ENCODE assay signal across 2 cellular contexts in the genomic region with DNA sequence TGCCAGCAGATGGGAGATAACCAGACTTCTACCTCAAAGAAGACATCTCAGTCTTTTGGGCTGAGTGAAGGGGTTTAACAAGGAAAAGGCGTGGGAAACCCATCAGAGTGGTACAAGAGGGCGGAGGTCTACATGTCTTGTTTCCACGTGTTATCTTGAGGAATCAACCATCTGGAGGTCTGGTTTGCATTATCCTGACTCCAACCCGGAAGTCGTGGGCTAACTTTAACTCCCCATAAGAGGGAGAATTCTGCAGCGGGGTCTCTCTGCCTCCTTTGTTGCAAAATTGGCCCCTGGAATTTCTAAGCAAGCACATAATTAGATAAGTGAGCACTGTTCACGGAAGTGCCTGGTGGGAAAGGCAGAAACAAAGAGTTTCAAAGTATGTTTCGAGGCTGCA.
TF ChIP-seq lines count a peak whose summit lies in the region.

No MANE protein-coding gene starts in this region.

TF ChIP-seq in GM23338, 12 proteins besides CTCF, POLR2A, EP300 and RAD21 (continues in another document):
- TF ChIP-seq ZNF331 (CRISPR knock-in tag; IDR thresholded peaks at IDR 0.05; ENCODE audit: low read depth), result no peak
- no peak for TF ChIP-seq JUNB (IDR thresholded peaks at IDR 0.05; ENCODE audit: unreplicated experiment)
- TF ChIP-seq, protein P1, sequence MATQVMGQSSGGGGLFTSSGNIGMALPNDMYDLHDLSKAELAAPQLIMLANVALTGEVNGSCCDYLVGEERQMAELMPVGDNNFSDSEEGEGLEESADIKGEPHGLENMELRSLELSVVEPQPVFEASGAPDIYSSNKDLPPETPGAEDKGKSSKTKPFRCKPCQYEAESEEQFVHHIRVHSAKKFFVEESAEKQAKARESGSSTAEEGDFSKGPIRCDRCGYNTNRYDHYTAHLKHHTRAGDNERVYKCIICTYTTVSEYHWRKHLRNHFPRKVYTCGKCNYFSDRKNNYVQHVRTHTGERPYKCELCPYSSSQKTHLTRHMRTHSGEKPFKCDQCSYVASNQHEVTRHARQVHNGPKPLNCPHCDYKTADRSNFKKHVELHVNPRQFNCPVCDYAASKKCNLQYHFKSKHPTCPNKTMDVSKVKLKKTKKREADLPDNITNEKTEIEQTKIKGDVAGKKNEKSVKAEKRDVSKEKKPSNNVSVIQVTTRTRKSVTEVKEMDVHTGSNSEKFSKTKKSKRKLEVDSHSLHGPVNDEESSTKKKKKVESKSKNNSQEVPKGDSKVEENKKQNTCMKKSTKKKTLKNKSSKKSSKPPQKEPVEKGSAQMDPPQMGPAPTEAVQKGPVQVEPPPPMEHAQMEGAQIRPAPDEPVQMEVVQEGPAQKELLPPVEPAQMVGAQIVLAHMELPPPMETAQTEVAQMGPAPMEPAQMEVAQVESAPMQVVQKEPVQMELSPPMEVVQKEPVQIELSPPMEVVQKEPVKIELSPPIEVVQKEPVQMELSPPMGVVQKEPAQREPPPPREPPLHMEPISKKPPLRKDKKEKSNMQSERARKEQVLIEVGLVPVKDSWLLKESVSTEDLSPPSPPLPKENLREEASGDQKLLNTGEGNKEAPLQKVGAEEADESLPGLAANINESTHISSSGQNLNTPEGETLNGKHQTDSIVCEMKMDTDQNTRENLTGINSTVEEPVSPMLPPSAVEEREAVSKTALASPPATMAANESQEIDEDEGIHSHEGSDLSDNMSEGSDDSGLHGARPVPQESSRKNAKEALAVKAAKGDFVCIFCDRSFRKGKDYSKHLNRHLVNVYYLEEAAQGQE (IDR thresholded peaks at IDR 0.05; ENCODE audit: unreplicated experiment), result no peak
- TF ChIP-seq, protein P2, sequence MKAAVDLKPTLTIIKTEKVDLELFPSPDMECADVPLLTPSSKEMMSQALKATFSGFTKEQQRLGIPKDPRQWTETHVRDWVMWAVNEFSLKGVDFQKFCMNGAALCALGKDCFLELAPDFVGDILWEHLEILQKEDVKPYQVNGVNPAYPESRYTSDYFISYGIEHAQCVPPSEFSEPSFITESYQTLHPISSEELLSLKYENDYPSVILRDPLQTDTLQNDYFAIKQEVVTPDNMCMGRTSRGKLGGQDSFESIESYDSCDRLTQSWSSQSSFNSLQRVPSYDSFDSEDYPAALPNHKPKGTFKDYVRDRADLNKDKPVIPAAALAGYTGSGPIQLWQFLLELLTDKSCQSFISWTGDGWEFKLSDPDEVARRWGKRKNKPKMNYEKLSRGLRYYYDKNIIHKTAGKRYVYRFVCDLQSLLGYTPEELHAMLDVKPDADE (IDR thresholded peaks at IDR 0.05), result no peak
- no peak for TF ChIP-seq EZH2phosphoT487 (IDR thresholded peaks at IDR 0.05; ENCODE audit: unreplicated experiment)
- no peak for TF ChIP-seq CREB1 (CRISPR knock-in tag; IDR thresholded peaks at IDR 0.05; ENCODE audit: low read depth)
- TF ChIP-seq, protein P3, sequence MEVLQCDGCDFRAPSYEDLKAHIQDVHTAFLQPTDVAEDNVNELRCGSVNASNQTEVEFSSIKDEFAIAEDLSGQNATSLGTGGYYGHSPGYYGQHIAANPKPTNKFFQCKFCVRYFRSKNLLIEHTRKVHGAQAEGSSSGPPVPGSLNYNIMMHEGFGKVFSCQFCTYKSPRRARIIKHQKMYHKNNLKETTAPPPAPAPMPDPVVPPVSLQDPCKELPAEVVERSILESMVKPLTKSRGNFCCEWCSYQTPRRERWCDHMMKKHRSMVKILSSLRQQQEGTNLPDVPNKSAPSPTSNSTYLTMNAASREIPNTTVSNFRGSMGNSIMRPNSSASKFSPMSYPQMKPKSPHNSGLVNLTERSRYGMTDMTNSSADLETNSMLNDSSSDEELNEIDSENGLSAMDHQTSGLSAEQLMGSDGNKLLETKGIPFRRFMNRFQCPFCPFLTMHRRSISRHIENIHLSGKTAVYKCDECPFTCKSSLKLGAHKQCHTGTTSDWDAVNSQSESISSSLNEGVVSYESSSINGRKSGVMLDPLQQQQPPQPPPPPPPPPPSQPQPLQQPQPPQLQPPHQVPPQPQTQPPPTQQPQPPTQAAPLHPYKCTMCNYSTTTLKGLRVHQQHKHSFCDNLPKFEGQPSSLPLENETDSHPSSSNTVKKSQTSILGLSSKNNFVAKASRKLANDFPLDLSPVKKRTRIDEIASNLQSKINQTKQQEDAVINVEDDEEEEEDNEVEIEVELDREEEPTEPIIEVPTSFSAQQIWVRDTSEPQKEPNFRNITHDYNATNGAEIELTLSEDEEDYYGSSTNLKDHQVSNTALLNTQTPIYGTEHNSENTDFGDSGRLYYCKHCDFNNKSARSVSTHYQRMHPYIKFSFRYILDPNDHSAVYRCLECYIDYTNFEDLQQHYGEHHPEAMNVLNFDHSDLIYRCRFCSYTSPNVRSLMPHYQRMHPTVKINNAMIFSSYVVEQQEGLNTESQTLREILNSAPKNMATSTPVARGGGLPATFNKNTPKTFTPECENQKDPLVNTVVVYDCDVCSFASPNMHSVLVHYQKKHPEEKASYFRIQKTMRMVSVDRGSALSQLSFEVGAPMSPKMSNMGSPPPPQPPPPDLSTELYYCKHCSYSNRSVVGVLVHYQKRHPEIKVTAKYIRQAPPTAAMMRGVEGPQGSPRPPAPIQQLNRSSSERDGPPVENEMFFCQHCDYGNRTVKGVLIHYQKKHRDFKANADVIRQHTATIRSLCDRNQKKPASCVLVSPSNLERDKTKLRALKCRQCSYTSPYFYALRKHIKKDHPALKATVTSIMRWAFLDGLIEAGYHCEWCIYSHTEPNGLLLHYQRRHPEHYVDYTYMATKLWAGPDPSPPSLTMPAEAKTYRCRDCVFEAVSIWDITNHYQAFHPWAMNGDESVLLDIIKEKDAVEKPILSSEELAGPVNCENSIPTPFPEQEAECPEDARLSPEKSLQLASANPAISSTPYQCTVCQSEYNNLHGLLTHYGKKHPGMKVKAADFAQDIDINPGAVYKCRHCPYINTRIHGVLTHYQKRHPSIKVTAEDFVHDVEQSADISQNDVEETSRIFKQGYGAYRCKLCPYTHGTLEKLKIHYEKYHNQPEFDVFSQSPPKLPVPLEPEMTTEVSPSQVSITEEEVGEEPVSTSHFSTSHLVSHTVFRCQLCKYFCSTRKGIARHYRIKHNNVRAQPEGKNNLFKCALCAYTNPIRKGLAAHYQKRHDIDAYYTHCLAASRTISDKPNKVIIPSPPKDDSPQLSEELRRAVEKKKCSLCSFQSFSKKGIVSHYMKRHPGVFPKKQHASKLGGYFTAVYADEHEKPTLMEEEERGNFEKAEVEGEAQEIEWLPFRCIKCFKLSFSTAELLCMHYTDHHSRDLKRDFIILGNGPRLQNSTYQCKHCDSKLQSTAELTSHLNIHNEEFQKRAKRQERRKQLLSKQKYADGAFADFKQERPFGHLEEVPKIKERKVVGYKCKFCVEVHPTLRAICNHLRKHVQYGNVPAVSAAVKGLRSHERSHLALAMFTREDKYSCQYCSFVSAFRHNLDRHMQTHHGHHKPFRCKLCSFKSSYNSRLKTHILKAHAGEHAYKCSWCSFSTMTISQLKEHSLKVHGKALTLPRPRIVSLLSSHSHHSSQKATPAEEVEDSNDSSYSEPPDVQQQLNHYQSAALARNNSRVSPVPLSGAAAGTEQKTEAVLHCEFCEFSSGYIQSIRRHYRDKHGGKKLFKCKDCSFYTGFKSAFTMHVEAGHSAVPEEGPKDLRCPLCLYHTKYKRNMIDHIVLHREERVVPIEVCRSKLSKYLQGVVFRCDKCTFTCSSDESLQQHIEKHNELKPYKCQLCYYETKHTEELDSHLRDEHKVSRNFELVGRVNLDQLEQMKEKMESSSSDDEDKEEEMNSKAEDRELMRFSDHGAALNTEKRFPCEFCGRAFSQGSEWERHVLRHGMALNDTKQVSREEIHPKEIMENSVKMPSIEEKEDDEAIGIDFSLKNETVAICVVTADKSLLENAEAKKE (CRISPR knock-in tag; IDR thresholded peaks at IDR 0.05), result no peak
- no peak for TF ChIP-seq ZNF114 (CRISPR knock-in tag; IDR thresholded peaks at IDR 0.05)
- no peak for TF ChIP-seq NANOG (IDR thresholded peaks at IDR 0.05; ENCODE audit: borderline replicate concordance)
- no peak for TF ChIP-seq POLR2AphosphoS5 (IDR thresholded peaks at IDR 0.05; ENCODE audit: low read depth)

TF ChIP-seq in H1, 55 proteins besides CTCF, POLR2A, EP300 and RAD21:
- TF ChIP-seq TAF1 (IDR thresholded peaks at IDR 0.05; ENCODE audit: low read depth, low read length), result no peak
- no peak for TF ChIP-seq JUN (IDR thresholded peaks at IDR 0.05; ENCODE audit: low read depth, low read length)
- TF ChIP-seq SUZ12 (IDR thresholded peaks at IDR 0.05; ENCODE audit: low read length), result no peak
- TF ChIP-seq RFX5 (IDR thresholded peaks at IDR 0.05; ENCODE audit: borderline replicate concordance, low read depth, low read length), result no peak
- no peak for TF ChIP-seq TEAD4 (IDR thresholded peaks at IDR 0.05; ENCODE audit: low read depth, low read length)
- TF ChIP-seq, protein P4, sequence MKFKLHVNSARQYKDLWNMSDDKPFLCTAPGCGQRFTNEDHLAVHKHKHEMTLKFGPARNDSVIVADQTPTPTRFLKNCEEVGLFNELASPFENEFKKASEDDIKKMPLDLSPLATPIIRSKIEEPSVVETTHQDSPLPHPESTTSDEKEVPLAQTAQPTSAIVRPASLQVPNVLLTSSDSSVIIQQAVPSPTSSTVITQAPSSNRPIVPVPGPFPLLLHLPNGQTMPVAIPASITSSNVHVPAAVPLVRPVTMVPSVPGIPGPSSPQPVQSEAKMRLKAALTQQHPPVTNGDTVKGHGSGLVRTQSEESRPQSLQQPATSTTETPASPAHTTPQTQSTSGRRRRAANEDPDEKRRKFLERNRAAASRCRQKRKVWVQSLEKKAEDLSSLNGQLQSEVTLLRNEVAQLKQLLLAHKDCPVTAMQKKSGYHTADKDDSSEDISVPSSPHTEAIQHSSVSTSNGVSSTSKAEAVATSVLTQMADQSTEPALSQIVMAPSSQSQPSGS (IDR thresholded peaks at IDR 0.05; ENCODE audit: low read length), result no peak
- TF ChIP-seq KDM4A (IDR thresholded peaks at IDR 0.05; ENCODE audit: low read depth, low read length, severe bottlenecking), result no peak
- TF ChIP-seq SP2 (IDR thresholded peaks at IDR 0.05; ENCODE audit: low read length), result no peak
- TF ChIP-seq TBP (IDR thresholded peaks at IDR 0.05; ENCODE audit: low read depth, low read length), result no peak
- TF ChIP-seq RNF2 (IDR thresholded peaks at IDR 0.05; ENCODE audit: borderline replicate concordance, low read depth, low read length, missing control alignments, poor library complexity, severe bottlenecking), result no peak
- no peak for TF ChIP-seq MAFK (IDR thresholded peaks at IDR 0.05; ENCODE audit: low read depth, low read length)
- no peak for TF ChIP-seq CEBPB (IDR thresholded peaks at IDR 0.05; ENCODE audit: low read depth, low read length)
- TF ChIP-seq, protein P5, sequence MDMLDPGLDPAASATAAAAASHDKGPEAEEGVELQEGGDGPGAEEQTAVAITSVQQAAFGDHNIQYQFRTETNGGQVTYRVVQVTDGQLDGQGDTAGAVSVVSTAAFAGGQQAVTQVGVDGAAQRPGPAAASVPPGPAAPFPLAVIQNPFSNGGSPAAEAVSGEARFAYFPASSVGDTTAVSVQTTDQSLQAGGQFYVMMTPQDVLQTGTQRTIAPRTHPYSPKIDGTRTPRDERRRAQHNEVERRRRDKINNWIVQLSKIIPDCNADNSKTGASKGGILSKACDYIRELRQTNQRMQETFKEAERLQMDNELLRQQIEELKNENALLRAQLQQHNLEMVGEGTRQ (IDR thresholded peaks at IDR 0.05; ENCODE audit: low read length), result no peak
- no peak for TF ChIP-seq PHF8 (conservative IDR thresholded peaks at IDR 0.05; ENCODE audit: low read depth, low read length)
- TF ChIP-seq, protein P6, sequence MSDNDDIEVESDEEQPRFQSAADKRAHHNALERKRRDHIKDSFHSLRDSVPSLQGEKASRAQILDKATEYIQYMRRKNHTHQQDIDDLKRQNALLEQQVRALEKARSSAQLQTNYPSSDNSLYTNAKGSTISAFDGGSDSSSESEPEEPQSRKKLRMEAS (IDR thresholded peaks at IDR 0.05), result no peak
- no peak for TF ChIP-seq BRCA1 (IDR thresholded peaks at IDR 0.05; ENCODE audit: low read depth, low read length)
- TF ChIP-seq KDM1A (IDR thresholded peaks at IDR 0.05; ENCODE audit: borderline replicate concordance, low read length), result no peak
- TF ChIP-seq, protein P7, sequence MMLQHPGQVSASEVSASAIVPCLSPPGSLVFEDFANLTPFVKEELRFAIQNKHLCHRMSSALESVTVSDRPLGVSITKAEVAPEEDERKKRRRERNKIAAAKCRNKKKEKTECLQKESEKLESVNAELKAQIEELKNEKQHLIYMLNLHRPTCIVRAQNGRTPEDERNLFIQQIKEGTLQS (IDR thresholded peaks at IDR 0.05; ENCODE audit: insufficient read depth, low read depth, low read length), result no peak
- TF ChIP-seq SRF (IDR thresholded peaks at IDR 0.05; ENCODE audit: low read depth, low read length), result no peak
